21 cellular contexts compared by ENCODE assay signal in genomic region chr1:197469620-197470210, GRCh38.
DNase-seq lines count a peak whose midpoint lies in the region; ATAC-seq and TF ChIP-seq lines count a peak whose summit lies in the region.
"Had no signal": no experiment of that assay in that cellular context is flagged by ENCODE, and none has a peak within 500 bp of the region (broad histone marks: within the 10 kb centered on the region; RNA-seq: fewer than 3 reads in every experiment).

No MANE protein-coding gene starts in this region.

- no peak overlapping the region for H3K9ac ChIP-seq in H9 (ENCODE audit: extremely low read depth, insufficient read length, low read length)
- no peak overlapping the region for H3K9ac ChIP-seq in PC-3 (ENCODE audit: low read length)
- no peak overlapping the region for H3K9ac ChIP-seq in endodermal cell (ENCODE audit: extremely low read depth, low read length, poor library complexity, severe bottlenecking)

- H2BK20ac ChIP-seq in H9 (ENCODE audit: low read depth, low read length, poor library complexity, severe bottlenecking), result no peak overlapping the region

- H3K14ac ChIP-seq in H9 (ENCODE audit: insufficient read depth, low read length), result no peak overlapping the region

- H2AFZ ChIP-seq in H9 (ENCODE audit: low read length) (no peak overlapping the region), PC-3 (ENCODE audit: low read length) (0 out of 2 replicates have a peak overlapping the region, but pooled peaks have one; percentile 38)

- intact Hi-C loops in CD14-positive monocyte (cut with micrococcal nuclease), result no loop called here
- intact Hi-C loops in PC-3 (cut with micrococcal nuclease), result no loop called here

- H2AK5ac ChIP-seq in H9 (ENCODE audit: insufficient read length, low read length), result no peak overlapping the region

- H3K4me2 ChIP-seq in H9 (ENCODE audit: insufficient read depth, insufficient read length, low read length) (no peak overlapping the region), PC-3 (ENCODE audit: low read length) (no peak overlapping the region)

- no peaks in the 10 kb centered on the region for H3K9me3 Mint-ChIP-seq in CD14-positive monocyte
- no peaks in the 10 kb centered on the region for H3K9me3 Mint-ChIP-seq in H9
- no peaks in the 10 kb centered on the region for H3K9me3 Mint-ChIP-seq in endodermal cell
- H3K9me3 Mint-ChIP-seq in progenitor cell of endocrine pancreas (ENCODE audit: low read depth), result no peaks in the 10 kb centered on the region
- H3K9me3 Mint-ChIP-seq: activated CD4-positive, alpha-beta T cell treated with anti-CD3 and anti-CD28 coated beads, Interleukin-2, amount 10 ng/mL, durations not matched to agents 24 days and 14 days; central memory CD8-positive, alpha-beta T cell; effector memory CD8-positive, alpha-beta T cell; mesothelial cell of epicardium had no signal

- H3K23me2 ChIP-seq in H9 (ENCODE audit: insufficient read length, low read depth, low read length, poor library complexity, severe bottlenecking), result no peaks in the 10 kb centered on the region

- H3K4me3 ChIP-seq in PC-3 (ENCODE audit: low read length), result no peak overlapping the region
- H3K4me3 ChIP-seq in endodermal cell (ENCODE audit: low read length), result no peak overlapping the region
- H3K4me3 ChIP-seq: right atrium auricular region had no signal

- H3K4ac ChIP-seq in H9 (ENCODE audit: low read depth, low read length), result no peak overlapping the region

- no TSS peak for BruUV-seq in PC-3 (replicated peaks; lab: Mats Ljungman, UMichigan)

- H3K27me3 Mint-ChIP-seq in CD14-positive monocyte (ENCODE audit: low read depth in 3 of 3) (peaks cover 0 to 1% (median 0%) of the 10 kb centered on the region in 3 donors), H9 (ENCODE audit: low read depth) (no peaks in the 10 kb centered on the region), endodermal cell (ENCODE audit: insufficient read depth) (no peaks in the 10 kb centered on the region), progenitor cell of endocrine pancreas (no peaks in the 10 kb centered on the region)
- H3K27me3 Mint-ChIP-seq: activated CD4-positive, alpha-beta T cell treated with anti-CD3 and anti-CD28 coated beads, Interleukin-2, amount 10 ng/mL, durations not matched to agents 24 days and 14 days; central memory CD8-positive, alpha-beta T cell had no signal

- H3T11ph ChIP-seq in H9 (ENCODE audit: low read length), result no peak overlapping the region

- peaks cover 7% of the 10 kb centered on the region for H3K4me1 ChIP-seq in H9 (ENCODE audit: insufficient read depth, low read length)
- no peaks in the 10 kb centered on the region for H3K4me1 ChIP-seq in PC-3 (ENCODE audit: insufficient read depth, low read length)
- H3K4me1 ChIP-seq in endodermal cell (ENCODE audit: control insufficient read depth, insufficient read depth, low read length), result peaks cover 32% of the 10 kb centered on the region
- H3K4me1 ChIP-seq: right atrium auricular region had no signal

- H3K36me3 Mint-ChIP-seq in CD14-positive monocyte (no peaks in the 10 kb centered on the region), H9 (ENCODE audit: insufficient read depth in 1 of 3, low read depth in 3 of 3) (no peaks in the 10 kb centered on the region), endodermal cell (ENCODE audit: low read depth) (no peaks in the 10 kb centered on the region), progenitor cell of endocrine pancreas (ENCODE audit: insufficient read depth) (no peaks in the 10 kb centered on the region)
- H3K36me3 Mint-ChIP-seq: mesothelial cell of epicardium had no signal

- H3K4me1 Mint-ChIP-seq in CD14-positive monocyte (peaks cover 16% of the 10 kb centered on the region), H9 (peaks cover 32 to 38% of the 10 kb centered on the region in 2 experiments), endodermal cell (peaks cover 55% of the 10 kb centered on the region), progenitor cell of endocrine pancreas (ENCODE audit: low read depth) (peaks cover 12% of the 10 kb centered on the region)
- H3K4me1 Mint-ChIP-seq: activated CD4-positive, alpha-beta T cell treated with anti-CD3 and anti-CD28 coated beads, Interleukin-2, amount 10 ng/mL, durations not matched to agents 24 days and 14 days; central memory CD8-positive, alpha-beta T cell had no signal

- H3K79me2 ChIP-seq in H9 (ENCODE audit: insufficient read depth, low read length), result no peaks in the 10 kb centered on the region
- no peaks in the 10 kb centered on the region for H3K79me2 ChIP-seq in PC-3 (ENCODE audit: low read length)

- H3K27ac ChIP-seq in H9 (ENCODE audit: insufficient read length, low read depth, low read length), result no peak overlapping the region
- no peak overlapping the region for H3K27ac ChIP-seq in PC-3 (ENCODE audit: low read length)
- no peak overlapping the region for H3K27ac ChIP-seq in endodermal cell (ENCODE audit: low read depth, low read length)
- H3K27ac ChIP-seq: right atrium auricular region, RWPE1 had no signal

- no peak for TF ChIP-seq CTCF in CD14-positive monocyte (IDR thresholded peaks at IDR 0.05)
- TF ChIP-seq CTCF in H9 (conservative IDR thresholded peaks at IDR 0.05), result no peak
- no peak for TF ChIP-seq CTCF in PC-3 (conservative IDR thresholded peaks at IDR 0.05; ENCODE audit: low read depth, low read length)
- no peak for TF ChIP-seq CTCF in endodermal cell (conservative IDR thresholded peaks at IDR 0.05)
- no peak for TF ChIP-seq CTCF in progenitor cell of endocrine pancreas (IDR thresholded peaks at IDR 0.05; ENCODE audit: unreplicated experiment)

- no peaks in the 10 kb centered on the region for H3K9me2 ChIP-seq in PC-3 (replicated peaks; ENCODE audit: low read length)

- no peak overlapping the region for H3K27ac Mint-ChIP-seq in CD14-positive monocyte
- H3K27ac Mint-ChIP-seq in H9, result peak overlapping the region; percentile 5 to 55 (median 21); a peak in 2 of 7 replicates
- peak overlapping the region; percentile 33 for H3K27ac Mint-ChIP-seq in endodermal cell
- no peak overlapping the region for H3K27ac Mint-ChIP-seq in progenitor cell of endocrine pancreas
- H3K27ac Mint-ChIP-seq: activated CD4-positive, alpha-beta T cell treated with anti-CD3 and anti-CD28 coated beads, Interleukin-2, amount 10 ng/mL, durations not matched to agents 24 days and 14 days; effector memory CD8-positive, alpha-beta T cell; mesothelial cell of epicardium had no signal

- no peak overlapping the region for H2BK120ac ChIP-seq in H9 (ENCODE audit: low read depth, low read length, poor library complexity, severe bottlenecking)

- ATAC-seq in PC-3 (no peak), HG02981 (IDR thresholded peaks at IDR 0.05; ENCODE audit: unreplicated experiment) (no peak)
- ATAC-seq: effector memory CD8-positive, alpha-beta T cell; stimulated activated naive CD8-positive, alpha-beta T cell treated with anti-CD3 and anti-CD28 coated beads, Interleukin-15, Interleukin-2, amounts not matched to agents 100 U/mL and 50 U/mL, for 24 hours had no signal

- no peak overlapping the region for H2BK5ac ChIP-seq in H9 (ENCODE audit: insufficient read length, low read length)

- no peak overlapping the region for H2BK12ac ChIP-seq in H9 (ENCODE audit: insufficient read length, low read depth, low read length)

- no peaks in the 10 kb centered on the region for H3K79me1 ChIP-seq in H9 (ENCODE audit: insufficient read depth, low read depth, low read length, poor library complexity, severe bottlenecking)

- no peak overlapping the region for H3K56ac ChIP-seq in H9 (ENCODE audit: insufficient read length, low read depth, low read length)

- H3F3A ChIP-seq in PC-3 (ENCODE audit: low read length, unreplicated experiment), result no peaks in the 10 kb centered on the region

- H3K18ac ChIP-seq in H9 (ENCODE audit: insufficient read length, low read depth, low read length), result no peak overlapping the region

- H4K20me1 ChIP-seq in H9 (ENCODE audit: control insufficient read depth, insufficient read depth, insufficient read length) (no peaks in the 10 kb centered on the region), PC-3 (ENCODE audit: low read length) (no peaks in the 10 kb centered on the region)

- H4K8ac ChIP-seq in H9 (replicated peaks; ENCODE audit: insufficient read length, low read depth, low read length), result no peak overlapping the region

- no peaks in the 10 kb centered on the region for H3K27me3 ChIP-seq in H9 (ENCODE audit: insufficient read depth, low read length)
- H3K27me3 ChIP-seq in PC-3 (ENCODE audit: low read length), result no peaks in the 10 kb centered on the region
- no peaks in the 10 kb centered on the region for H3K27me3 ChIP-seq in endodermal cell (ENCODE audit: control insufficient read depth, insufficient read depth, low read length, poor library complexity, severe bottlenecking)
- H3K27me3 ChIP-seq: right atrium auricular region had no signal

- H2BK15ac ChIP-seq in H9 (ENCODE audit: low read depth, low read length), result no peak overlapping the region

- POLR2A ChIA-PET in PC-3 (lab: Charles Lee; ENCODE audit: unreplicated experiment), result interaction anchor here (0.6 kb wide), 1 partner anchor 38 kb away, joined by 4 read pairs; no protein-coding TSS in a partner anchor

- DNase-seq in CD14-positive monocyte (ENCODE audit: low spot score) (no peak), H9 (no peak), PC-3 (no peak), endodermal cell (no peak), NCI-H1694 (lab: John Stamatoyannopoulos, UW) (no peak), LoVo (ENCODE audit: low spot score) (no peak), progenitor cell of endocrine pancreas (ENCODE audit: low spot score, unreplicated experiment) (no peak)
- DNase-seq: activated CD4-positive, alpha-beta T cell treated with anti-CD3 and anti-CD28 coated beads, Interleukin-2, amount 10 ng/mL, durations not matched to agents 24 days and 14 days; DMS53; effector memory CD8-positive, alpha-beta T cell; H7; NCI-H187; NCI-H82; stimulated activated naive CD8-positive, alpha-beta T cell treated with anti-CD3 and anti-CD28 coated beads, Interleukin-15, Interleukin-2, amounts not matched to agents 100 U/mL and 50 U/mL, for 24 hours; T-helper 2 cell; trophoblast cell had no signal

- H3K4me3 Mint-ChIP-seq in CD14-positive monocyte (peak overlapping the region; percentile 42 to 84), H9 (peak overlapping the region in 1 of 2 experiments; percentile 21; a peak in 1 of 5 replicates), endodermal cell (no peak overlapping the region), progenitor cell of endocrine pancreas (ENCODE audit: low read depth) (no peak overlapping the region)
- H3K4me3 Mint-ChIP-seq: activated CD4-positive, alpha-beta T cell treated with anti-CD3 and anti-CD28 coated beads, Interleukin-2, amount 10 ng/mL, durations not matched to agents 24 days and 14 days; central memory CD8-positive, alpha-beta T cell; effector memory CD8-positive, alpha-beta T cell; mesothelial cell of epicardium had no signal

- H3K36me3 ChIP-seq in PC-3 (ENCODE audit: low read depth, low read length), result no peaks in the 10 kb centered on the region
- no peaks in the 10 kb centered on the region for H3K36me3 ChIP-seq in endodermal cell (ENCODE audit: control insufficient read depth, insufficient read depth, low read length)
- H3K36me3 ChIP-seq: right atrium auricular region had no signal

- H3K9me3 ChIP-seq in H9 (ENCODE audit: control insufficient read depth, low read depth, low read length) (no peaks in the 10 kb centered on the region), PC-3 (ENCODE audit: low read length) (no peaks in the 10 kb centered on the region), endodermal cell (ENCODE audit: control insufficient read depth, low read length) (no peaks in the 10 kb centered on the region)
- H3K9me3 ChIP-seq: right atrium auricular region had no signal

- no peak overlapping the region for H4K91ac ChIP-seq in H9 (ENCODE audit: insufficient read length, low read depth, low read length)

- CTCF ChIA-PET in PC-3 (lab: Charles Lee), result interaction anchor here (0.6 kb wide), 1 partner anchor 70 kb away, joined by 7 read pairs; no protein-coding TSS in a partner anchor

- no peak overlapping the region for H3K23ac ChIP-seq in H9 (ENCODE audit: insufficient read length, low read depth, low read length)

- no CpG with 5 or more reads among the region's 7 CpGs for WGBS in H9 (ENCODE audit: extremely low coverage, insufficient read length, low lambda C conversion rate)
- WGBS in endodermal cell (ENCODE audit: insufficient coverage in 1 of 2, insufficient read length in 1 of 2), 2 experiments, result 66 to 73% methylated on average over 5 to 7 of the region's 7 CpGs

- H4K5ac ChIP-seq in H9 (ENCODE audit: insufficient read length, low read depth, low read length), result no peak overlapping the region

Comparison
In these comparisons a context has a peak if more than half of its experiments do, and no peak if none do; other contexts are left out.
1. H3K27ac Mint-ChIP-seq: peak in H9 (3 of 3) and endodermal cell (single experiment); none in CD14-positive monocyte (0 of 7) and progenitor cell of endocrine pancreas (single experiment).
2. H3K4me3 Mint-ChIP-seq: peak in CD14-positive monocyte (2 of 2); none in endodermal cell (single experiment) and progenitor cell of endocrine pancreas (single experiment).